6 cellular contexts compared by ENCODE assay signal in the genomic region with DNA sequence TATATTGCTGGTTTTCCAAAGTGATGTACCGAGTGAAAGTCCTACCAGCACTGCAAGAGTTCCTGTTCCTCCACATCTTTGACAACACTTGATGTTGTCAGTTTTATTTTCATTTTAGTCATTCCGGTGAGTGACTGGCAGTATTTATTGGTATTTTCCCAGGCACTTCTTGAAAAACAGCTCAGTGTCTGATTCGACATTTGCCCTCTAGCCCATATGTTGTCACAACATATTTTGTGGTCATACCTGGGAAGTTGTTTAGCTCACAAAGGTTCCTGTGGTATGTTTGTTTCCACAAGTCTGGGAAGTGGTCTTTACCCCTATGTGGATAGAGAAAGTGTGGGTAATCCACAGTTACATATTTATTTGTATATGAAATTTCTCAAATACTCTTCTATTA.
"Had no signal": no experiment of that assay in that cellular context is flagged by ENCODE, and none has a peak within 500 bp of the region (broad histone marks: within the 10 kb centered on the region; RNA-seq: fewer than 3 reads in every experiment).

No MANE protein-coding gene starts in this region.

- H3K4me3 ChIP-seq: K562 had no signal

- H3K27ac ChIP-seq: HL-60 had no signal

- DNase-seq: IMR-90, KBM-7 had no signal

- FAIRE-seq: HepG2, HTR-8/SVneo, K562 had no signal
